In the genomic region with DNA sequence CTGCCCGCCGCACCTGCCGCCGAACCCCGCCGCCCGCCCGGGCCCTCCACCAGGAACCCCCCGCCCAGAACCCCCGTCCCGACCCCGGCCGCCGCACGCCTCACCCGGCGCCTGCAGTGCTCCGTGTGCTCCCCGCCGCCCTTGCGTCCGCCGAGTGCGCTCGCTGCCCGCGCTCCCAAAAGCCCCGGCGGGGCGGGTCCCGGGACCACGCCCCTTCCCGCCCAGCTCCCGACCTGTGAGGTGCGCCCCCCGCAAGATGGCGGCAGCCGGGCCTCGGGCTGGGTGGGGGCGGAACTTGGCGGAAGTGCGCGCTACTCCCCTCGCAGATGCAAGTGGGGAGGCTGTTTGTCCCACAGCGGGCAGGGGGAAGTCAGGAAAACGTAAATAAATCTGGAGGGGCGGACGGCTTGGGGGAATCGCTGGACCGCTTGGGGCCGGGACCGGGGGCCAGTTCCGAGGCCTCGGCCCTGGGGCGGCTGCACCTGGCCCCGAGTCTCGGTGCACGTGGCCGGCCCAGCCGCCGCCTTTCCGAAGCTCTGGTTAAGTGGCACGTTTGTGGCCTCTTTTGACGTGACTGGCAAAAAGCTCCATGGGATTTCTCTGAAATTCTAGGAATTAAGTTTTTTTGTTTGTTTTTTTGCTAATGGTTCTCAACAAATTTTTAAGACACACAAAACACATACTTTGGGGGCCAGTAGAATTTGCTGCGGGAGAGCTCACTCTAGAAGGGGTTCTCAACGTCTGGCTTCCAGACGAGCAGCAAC, we compare ENCODE assay signal across 1 cellular context.
TF ChIP-seq lines count a peak whose summit lies in the region.

EZR (minus strand) TSS at position 156 of the 764 bp plus-strand sequence. CDS start 1,275 bp downstream, outside the sequence.

TF ChIP-seq in HepG2, 621 proteins besides CTCF, POLR2A, EP300 and RAD21 (continued from another document and continues in another):
- TF ChIP-seq SMAD1 (CRISPR knock-in tag; IDR thresholded peaks at IDR 0.05; ENCODE audit: borderline replicate concordance, low read depth) = no peak
- 0 out of 2 replicates have a peak, but pooled peaks have one; percentile 12 for TF ChIP-seq ZNF644 (CRISPR knock-in tag; IDR thresholded peaks at IDR 0.05; ENCODE audit: low read depth)
- TF ChIP-seq, protein P1, sequence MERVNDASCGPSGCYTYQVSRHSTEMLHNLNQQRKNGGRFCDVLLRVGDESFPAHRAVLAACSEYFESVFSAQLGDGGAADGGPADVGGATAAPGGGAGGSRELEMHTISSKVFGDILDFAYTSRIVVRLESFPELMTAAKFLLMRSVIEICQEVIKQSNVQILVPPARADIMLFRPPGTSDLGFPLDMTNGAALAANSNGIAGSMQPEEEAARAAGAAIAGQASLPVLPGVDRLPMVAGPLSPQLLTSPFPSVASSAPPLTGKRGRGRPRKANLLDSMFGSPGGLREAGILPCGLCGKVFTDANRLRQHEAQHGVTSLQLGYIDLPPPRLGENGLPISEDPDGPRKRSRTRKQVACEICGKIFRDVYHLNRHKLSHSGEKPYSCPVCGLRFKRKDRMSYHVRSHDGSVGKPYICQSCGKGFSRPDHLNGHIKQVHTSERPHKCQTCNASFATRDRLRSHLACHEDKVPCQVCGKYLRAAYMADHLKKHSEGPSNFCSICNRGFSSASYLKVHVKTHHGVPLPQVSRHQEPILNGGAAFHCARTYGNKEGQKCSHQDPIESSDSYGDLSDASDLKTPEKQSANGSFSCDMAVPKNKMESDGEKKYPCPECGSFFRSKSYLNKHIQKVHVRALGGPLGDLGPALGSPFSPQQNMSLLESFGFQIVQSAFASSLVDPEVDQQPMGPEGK (CRISPR knock-in tag; IDR thresholded peaks at IDR 0.05) = peak; percentile 95
- no peak for TF ChIP-seq ELF4 (CRISPR knock-in tag; IDR thresholded peaks at IDR 0.05; ENCODE audit: borderline replicate concordance)
- TF ChIP-seq ZXDC (CRISPR knock-in tag; IDR thresholded peaks at IDR 0.05) = 0 out of 2 replicates have a peak, but pooled peaks have one; percentile 1
- peak; percentile 96 for TF ChIP-seq ARHGAP35 (CRISPR knock-in tag; IDR thresholded peaks at IDR 0.05; ENCODE audit: borderline replicate concordance)
- peak; percentile 93 for TF ChIP-seq MYNN (CRISPR knock-in tag; IDR thresholded peaks at IDR 0.05; ENCODE audit: low read depth)
- TF ChIP-seq ZFP62 (CRISPR knock-in tag; IDR thresholded peaks at IDR 0.05) = no peak
- TF ChIP-seq ZNF432 (CRISPR knock-in tag; IDR thresholded peaks at IDR 0.05; ENCODE audit: borderline replicate concordance) = no peak
- no peak for TF ChIP-seq ZC3H4 (CRISPR knock-in tag; IDR thresholded peaks at IDR 0.05; ENCODE audit: borderline replicate concordance)
- TF ChIP-seq ZNF724P (CRISPR knock-in tag; IDR thresholded peaks at IDR 0.05; ENCODE audit: borderline replicate concordance) = no peak
- TF ChIP-seq SOX6 (IDR thresholded peaks at IDR 0.05) = no peak
- TF ChIP-seq SOX6 (CRISPR knock-in tag; IDR thresholded peaks at IDR 0.05) = peak; percentile 62
- TF ChIP-seq KDM1A (CRISPR knock-in tag; IDR thresholded peaks at IDR 0.05) = peak; percentile 12; the same call in 1 of the 2 replicates
- no peak for TF ChIP-seq ZNF549 (CRISPR knock-in tag; IDR thresholded peaks at IDR 0.05)
- TF ChIP-seq, protein P2, sequence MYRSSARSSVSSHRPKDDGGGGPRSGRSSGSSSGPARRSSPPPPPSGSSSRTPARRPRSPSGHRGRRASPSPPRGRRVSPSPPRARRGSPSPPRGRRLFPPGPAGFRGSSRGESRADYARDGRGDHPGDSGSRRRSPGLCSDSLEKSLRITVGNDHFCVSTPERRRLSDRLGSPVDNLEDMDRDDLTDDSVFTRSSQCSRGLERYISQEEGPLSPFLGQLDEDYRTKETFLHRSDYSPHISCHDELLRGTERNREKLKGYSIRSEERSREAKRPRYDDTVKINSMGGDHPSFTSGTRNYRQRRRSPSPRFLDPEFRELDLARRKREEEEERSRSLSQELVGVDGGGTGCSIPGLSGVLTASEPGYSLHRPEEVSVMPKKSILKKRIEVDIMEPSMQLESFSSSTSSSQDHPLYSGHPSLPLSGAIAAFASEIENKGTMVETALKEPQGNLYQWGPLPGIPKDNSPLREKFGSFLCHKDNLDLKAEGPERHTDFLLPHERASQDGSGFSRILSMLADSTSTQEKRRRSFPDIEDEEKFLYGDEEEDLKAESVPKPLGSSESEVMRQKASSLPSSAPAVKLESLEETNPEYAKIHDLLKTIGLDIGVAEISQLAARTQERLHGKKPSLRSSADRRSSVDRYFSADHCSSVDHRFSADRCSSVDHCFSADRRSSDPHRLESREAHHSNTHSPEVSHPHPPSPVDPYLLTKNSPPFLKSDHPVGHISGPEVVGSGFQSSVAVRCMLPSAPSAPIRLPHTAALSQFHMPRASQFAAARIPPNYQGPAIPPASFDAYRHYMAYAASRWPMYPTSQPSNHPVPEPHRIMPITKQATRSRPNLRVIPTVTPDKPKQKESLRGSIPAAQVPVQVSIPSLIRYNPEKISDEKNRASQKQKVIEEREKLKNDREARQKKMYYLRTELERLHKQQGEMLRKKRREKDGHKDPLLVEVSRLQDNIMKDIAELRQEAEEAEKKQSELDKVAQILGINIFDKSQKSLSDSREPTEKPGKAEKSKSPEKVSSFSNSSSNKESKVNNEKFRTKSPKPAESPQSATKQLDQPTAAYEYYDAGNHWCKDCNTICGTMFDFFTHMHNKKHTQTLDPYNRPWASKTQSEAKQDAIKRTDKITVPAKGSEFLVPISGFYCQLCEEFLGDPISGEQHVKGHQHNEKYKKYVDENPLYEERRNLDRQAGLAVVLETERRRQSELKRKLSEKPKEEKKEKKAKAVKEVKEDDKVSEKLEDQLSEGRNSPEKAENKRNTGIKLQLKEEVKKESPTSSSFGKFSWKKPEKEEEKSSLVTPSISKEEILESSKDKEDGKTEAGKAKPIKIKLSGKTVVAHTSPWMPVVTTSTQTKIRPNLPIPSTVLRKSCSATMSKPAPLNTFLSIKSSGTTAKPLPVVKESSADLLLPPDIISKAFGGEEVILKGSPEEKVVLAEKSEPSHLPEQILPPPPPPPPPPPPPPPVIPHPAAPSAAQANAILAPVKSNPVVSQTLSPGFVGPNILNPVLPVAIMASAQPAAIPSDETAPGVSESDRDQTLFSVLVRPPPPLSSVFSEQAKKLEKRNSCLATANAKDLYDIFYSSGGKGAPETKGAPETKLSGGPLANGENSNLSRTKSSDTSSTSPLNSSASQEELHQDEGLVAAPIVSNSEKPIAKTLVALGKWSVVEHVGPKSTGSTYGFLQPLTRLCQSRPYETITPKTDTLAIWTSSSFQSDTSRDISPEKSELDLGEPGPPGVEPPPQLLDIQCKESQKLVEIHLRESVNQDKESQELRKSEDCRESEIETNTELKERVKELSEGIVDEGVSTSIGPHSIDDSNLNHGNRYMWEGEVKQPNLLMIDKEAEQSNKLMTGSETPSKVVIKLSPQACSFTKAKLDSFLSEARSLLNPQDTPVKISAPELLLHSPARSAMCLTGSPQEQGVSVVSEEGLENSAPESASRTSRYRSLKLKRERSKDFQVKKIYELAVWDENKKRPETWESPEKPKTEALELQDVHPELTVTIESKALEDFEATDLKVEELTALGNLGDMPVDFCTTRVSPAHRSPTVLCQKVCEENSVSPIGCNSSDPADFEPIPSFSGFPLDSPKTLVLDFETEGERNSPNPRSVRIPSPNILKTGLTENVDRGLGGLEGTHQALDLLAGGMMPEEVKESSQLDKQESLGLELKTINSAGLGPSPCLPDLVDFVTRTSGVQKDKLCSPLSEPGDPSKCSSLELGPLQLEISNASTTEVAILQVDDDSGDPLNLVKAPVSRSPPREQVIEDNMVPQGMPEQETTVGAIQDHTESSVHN (CRISPR knock-in tag; IDR thresholded peaks at IDR 0.05) = peak; percentile 69; the same call in 1 of the 2 replicates
- TF ChIP-seq SKI (IDR thresholded peaks at IDR 0.05; ENCODE audit: partially characterized antibody) = no peak
- TF ChIP-seq PHF21A (CRISPR knock-in tag; IDR thresholded peaks at IDR 0.05) = peak; percentile 41; the same call in 1 of the 2 replicates
- TF ChIP-seq MAZ (IDR thresholded peaks at IDR 0.05; ENCODE audit: borderline replicate concordance, low read depth, low read length) = no peak
- peak; percentile 85 for TF ChIP-seq MAZ (CRISPR knock-in tag; IDR thresholded peaks at IDR 0.05; ENCODE audit: low read depth)
- TF ChIP-seq CREM (IDR thresholded peaks at IDR 0.05) = no peak
- TF ChIP-seq CREM (CRISPR knock-in tag; IDR thresholded peaks at IDR 0.05) = no peak
- TF ChIP-seq ZC3H13 (CRISPR knock-in tag; IDR thresholded peaks at IDR 0.05) = no peak
- TF ChIP-seq ZNF570 (CRISPR knock-in tag; IDR thresholded peaks at IDR 0.05; ENCODE audit: borderline replicate concordance) = no peak
- no peak for TF ChIP-seq SP2 (CRISPR knock-in tag; IDR thresholded peaks at IDR 0.05)
- peak; percentile 81 for TF ChIP-seq PHF8 (CRISPR knock-in tag; IDR thresholded peaks at IDR 0.05)
- TF ChIP-seq, protein P3, sequence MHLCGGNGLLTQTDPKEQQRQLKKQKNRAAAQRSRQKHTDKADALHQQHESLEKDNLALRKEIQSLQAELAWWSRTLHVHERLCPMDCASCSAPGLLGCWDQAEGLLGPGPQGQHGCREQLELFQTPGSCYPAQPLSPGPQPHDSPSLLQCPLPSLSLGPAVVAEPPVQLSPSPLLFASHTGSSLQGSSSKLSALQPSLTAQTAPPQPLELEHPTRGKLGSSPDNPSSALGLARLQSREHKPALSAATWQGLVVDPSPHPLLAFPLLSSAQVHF (CRISPR knock-in tag; IDR thresholded peaks at IDR 0.05) = peak; percentile 72; the same call in 1 of the 2 replicates
- no peak for TF ChIP-seq ZNF292 (CRISPR knock-in tag; IDR thresholded peaks at IDR 0.05; ENCODE audit: borderline replicate concordance, low read depth)
- TF ChIP-seq EZH2 (conservative IDR thresholded peaks at IDR 0.05; ENCODE audit: low read depth, low read length) = no peak
- no peak for TF ChIP-seq HCFC1 (IDR thresholded peaks at IDR 0.05; ENCODE audit: low read depth, low read length)
- no peak for TF ChIP-seq STAT5B (CRISPR knock-in tag; IDR thresholded peaks at IDR 0.05)
- TF ChIP-seq YY1 (IDR thresholded peaks at IDR 0.05; ENCODE audit: insufficient read depth, insufficient replicate concordance, low read depth, low read length) = peak; percentile 97
- peak; percentile 93; the same call in 1 of the 2 replicates for TF ChIP-seq ZNF510 (CRISPR knock-in tag; IDR thresholded peaks at IDR 0.05; ENCODE audit: low read depth)
- TF ChIP-seq BHLHE40 (IDR thresholded peaks at IDR 0.05; ENCODE audit: low read length) = no peak
- TF ChIP-seq ZNF24 (IDR thresholded peaks at IDR 0.05) = no peak
- TF ChIP-seq PHF5A (CRISPR knock-in tag; IDR thresholded peaks at IDR 0.05; ENCODE audit: low read depth, unreplicated experiment) = no peak
- 0 out of 2 replicates have a peak, but pooled peaks have one; percentile 1 for TF ChIP-seq SSRP1 (CRISPR knock-in tag; IDR thresholded peaks at IDR 0.05)
- TF ChIP-seq, protein P4, sequence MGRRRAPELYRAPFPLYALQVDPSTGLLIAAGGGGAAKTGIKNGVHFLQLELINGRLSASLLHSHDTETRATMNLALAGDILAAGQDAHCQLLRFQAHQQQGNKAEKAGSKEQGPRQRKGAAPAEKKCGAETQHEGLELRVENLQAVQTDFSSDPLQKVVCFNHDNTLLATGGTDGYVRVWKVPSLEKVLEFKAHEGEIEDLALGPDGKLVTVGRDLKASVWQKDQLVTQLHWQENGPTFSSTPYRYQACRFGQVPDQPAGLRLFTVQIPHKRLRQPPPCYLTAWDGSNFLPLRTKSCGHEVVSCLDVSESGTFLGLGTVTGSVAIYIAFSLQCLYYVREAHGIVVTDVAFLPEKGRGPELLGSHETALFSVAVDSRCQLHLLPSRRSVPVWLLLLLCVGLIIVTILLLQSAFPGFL (CRISPR knock-in tag; IDR thresholded peaks at IDR 0.05) = peak; percentile 89; the same call in 1 of the 2 replicates
- TF ChIP-seq JDP2 (CRISPR knock-in tag; IDR thresholded peaks at IDR 0.05; ENCODE audit: borderline replicate concordance) = no peak
- 0 out of 2 replicates have a peak, but pooled peaks have one; percentile 90 for TF ChIP-seq ZNF557 (CRISPR knock-in tag; IDR thresholded peaks at IDR 0.05)
- no peak for TF ChIP-seq GRHL1 (CRISPR knock-in tag; conservative IDR thresholded peaks at IDR 0.05)
- TF ChIP-seq SALL1 (CRISPR knock-in tag; IDR thresholded peaks at IDR 0.05) = peak; percentile 75
- peak; percentile 55 for TF ChIP-seq THAP11 (CRISPR knock-in tag; IDR thresholded peaks at IDR 0.05)
- TF ChIP-seq, protein P5, sequence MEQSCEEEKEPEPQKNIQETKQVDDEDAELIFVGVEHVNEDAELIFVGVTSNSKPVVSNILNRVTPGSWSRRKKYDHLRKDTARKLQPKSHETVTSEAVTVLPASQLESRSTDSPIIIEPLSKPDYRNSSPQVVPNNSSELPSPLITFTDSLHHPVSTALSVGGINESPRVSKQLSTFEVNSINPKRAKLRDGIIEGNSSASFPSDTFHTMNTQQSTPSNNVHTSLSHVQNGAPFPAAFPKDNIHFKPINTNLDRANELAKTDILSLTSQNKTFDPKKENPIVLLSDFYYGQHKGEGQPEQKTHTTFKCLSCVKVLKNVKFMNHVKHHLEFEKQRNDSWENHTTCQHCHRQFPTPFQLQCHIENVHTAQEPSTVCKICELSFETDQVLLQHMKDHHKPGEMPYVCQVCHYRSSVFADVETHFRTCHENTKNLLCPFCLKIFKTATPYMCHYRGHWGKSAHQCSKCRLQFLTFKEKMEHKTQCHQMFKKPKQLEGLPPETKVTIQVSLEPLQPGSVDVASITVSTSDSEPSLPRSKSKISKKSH (CRISPR knock-in tag; IDR thresholded peaks at IDR 0.05; ENCODE audit: borderline replicate concordance) = no peak
